In genomic region chr2:157394928-157395327, GRCh38 we compare ENCODE assay signal across 14 cellular contexts. TPM values are rescaled to one million over a fixed set of nuclear protein-coding genes. Genes with fewer than 3 reads are reported as not detected.
DNase-seq lines count a peak whose midpoint lies in the region; ATAC-seq and TF ChIP-seq lines count a peak whose summit lies in the region.
"Had no signal": no experiment of that assay in that cellular context is flagged by ENCODE, and none has a peak within 500 bp of the region (broad histone marks: within the 10 kb centered on the region; RNA-seq: fewer than 3 reads in every experiment).

No MANE protein-coding gene starts in this region.

- DNase-seq in left ventricle myocardium superior (no peak), heart left ventricle (no peak), colonic mucosa (no peak), mucosa of descending colon (no peak), NCI-H1048 (lab: John Stamatoyannopoulos, UW) (no peak), ecto neural progenitor cell (ENCODE audit: low spot score) (no peak)
- DNase-seq in activated CD4-positive, CD25-positive, alpha-beta regulatory T cell treated with anti-CD3 and anti-CD28 coated beads, Interleukin-2, amount 50 U/mL, for 72 hours, result no peak
- DNase-seq: ACHN; CD4-positive, CD25-positive, alpha-beta regulatory T cell; H7 had no signal

- TF ChIP-seq CTCF in heart left ventricle (IDR thresholded peaks at IDR 0.05) (no peak), colonic mucosa (IDR thresholded peaks at IDR 0.05) (no peak), mucosa of descending colon (IDR thresholded peaks at IDR 0.05) (no peak)

- no peak overlapping the region for H3K9ac ChIP-seq in colonic mucosa (ENCODE audit: low read depth in 2 of 2, low read length in 2 of 2)
- H3K9ac ChIP-seq: BLaER1 treated with 17β-estradiol and CSF1 and Interleukin-3, amounts not matched to agents 10 nM and 100 nM had no signal

- H3K27me3 ChIP-seq in heart left ventricle (no peaks in the 10 kb centered on the region), colonic mucosa (no peaks in the 10 kb centered on the region)
- H3K27me3 ChIP-seq: BLaER1 treated with 17β-estradiol and CSF1 and Interleukin-3, amounts not matched to agents 10 nM and 100 nM had no signal

- H3K4me1 ChIP-seq in heart left ventricle (no peaks in the 10 kb centered on the region), colonic mucosa (no peaks in the 10 kb centered on the region), mucosa of descending colon (ENCODE audit: low read depth) (peaks cover 3% of the 10 kb centered on the region)
- H3K4me1 ChIP-seq: BLaER1 treated with 17β-estradiol and CSF1 and Interleukin-3, amounts not matched to agents 10 nM and 100 nM had no signal

- intact Hi-C loops in left ventricle myocardium superior (cut with micrococcal nuclease), result no loop called here
- intact Hi-C loops in heart left ventricle (cut with DNase I), result no loop called here
- intact Hi-C loops in colonic mucosa (cut with DNase I), result no loop called here
- intact Hi-C loops in mucosa of descending colon (cut with DNase I, micrococcal nuclease), result no loop called here

- ATAC-seq in left ventricle myocardium superior (peak; percentile 77), heart left ventricle (no peak), mucosa of descending colon (peak; percentile 44)
- ATAC-seq: GM12878 had no signal

- H3K36me3 ChIP-seq in heart left ventricle, result no peaks in the 10 kb centered on the region
- no peaks in the 10 kb centered on the region for H3K36me3 ChIP-seq in colonic mucosa
- H3K36me3 ChIP-seq in mucosa of descending colon (ENCODE audit: low read depth), result no peaks in the 10 kb centered on the region

- no peak overlapping the region for H3K4me3 ChIP-seq in heart left ventricle
- no peak overlapping the region for H3K4me3 ChIP-seq in colonic mucosa
- H3K4me3 ChIP-seq in mucosa of descending colon, result no peak overlapping the region
- H3K4me3 ChIP-seq: BLaER1 treated with 17β-estradiol and CSF1 and Interleukin-3, amounts not matched to agents 10 nM and 100 nM; GM12878 had no signal

- 55 to 82% (median 64%) methylated on average over 1 of the region's 1 CpG for WGBS in heart left ventricle, 4 donors

- H3K27ac ChIP-seq in heart left ventricle (no peak overlapping the region), colonic mucosa (peak overlapping the region; percentile 66)
- H3K27ac ChIP-seq: BLaER1 treated with 17β-estradiol and CSF1 and Interleukin-3, amounts not matched to agents 10 nM and 100 nM had no signal

- peaks cover 0 to 9% (median 0%) of the 10 kb centered on the region in 12 donors for H3K9me3 ChIP-seq in heart left ventricle
- H3K9me3 ChIP-seq in colonic mucosa, result no peaks in the 10 kb centered on the region
- H3K9me3 ChIP-seq in mucosa of descending colon, result no peaks in the 10 kb centered on the region

- no peak for TF ChIP-seq POLR2A in heart left ventricle (IDR thresholded peaks at IDR 0.05)

RNA-seq across cellular contexts. Expression of gene CYTIP, which starts 49.0 kb away (rescaled TPM):
- total RNA-seq in left ventricle myocardium superior (1.2 TPM), heart left ventricle (10 to 100 TPM in 1 of 9 donors, 1 to 10 TPM in 6, under 1 TPM in 2; 0.53 to 12.0 (median 1.5) TPM), colonic mucosa (1 to 10 TPM; 5.9 to 8.0 TPM), mucosa of descending colon (10 to 100 TPM in 1 of 3 donors, 1 to 10 TPM in 2; 4.7 to 11.5 (median 5.8) TPM)
- polyA plus RNA-seq in heart left ventricle, result under 1 TPM; 0.38 to 1.00 TPM
- total RNA-seq: A172, G401 had no signal

Comparison
In these comparisons a context has a peak if more than half of its experiments do, and no peak if none do; other contexts are left out.
1. ATAC-seq: peak in left ventricle myocardium superior (single experiment) and mucosa of descending colon (single experiment); none in heart left ventricle (0 of 4).